ENCODE assay signal across 8 cellular contexts in genomic region chr7:108525985-108526767, GRCh38.
DNase-seq lines count a peak whose midpoint lies in the region; ATAC-seq and TF ChIP-seq lines count a peak whose summit lies in the region.

PNPLA8 (minus strand) TSS chr7:108526135; CDS start chr7:108515491, 10,644 bp downstream.

- TF ChIP-seq CTCF in AG09319 (IDR thresholded peaks at IDR 0.05; ENCODE audit: low read depth, low read length), result no peak

- ATAC-seq in GM19035 (IDR thresholded peaks at IDR 0.05; ENCODE audit: unreplicated experiment) (peak; percentile 94), HG03354 (IDR thresholded peaks at IDR 0.05; ENCODE audit: poor library complexity, severe bottlenecking, unreplicated experiment) (peak; percentile 94)
- peak; percentile 94 for ATAC-seq in activated CD4-positive, CD25-positive, alpha-beta regulatory T cell treated with anti-CD3 and anti-CD28 coated beads, Interleukin-2, amount 50 U/mL, for 24 hours

- DNase-seq in AG09319 (ENCODE audit: extremely low read depth, low read depth) (peak; percentile 98), NCI-H446 treated with DMSO at 0.1 percent for 48 hours (lab: John Stamatoyannopoulos, UW) (peak; percentile 97), cerebellar cortex (ENCODE audit: low spot score) (peak; percentile 100), iris pigment epithelial cell (ENCODE audit: low read depth) (peak; percentile 100)
- peak; percentile 99 to 100 for DNase-seq in stimulated activated CD4-positive, alpha-beta T cell treated with anti-CD3 and anti-CD28 coated beads, Interleukin-12 subunit alpha, Interleukin-12 subunit beta, amount 100 ng/mL, for 24 hours (ENCODE audit: low read depth in 2 of 2)

Comparison
In these comparisons a context has a peak if more than half of its experiments do, and no peak if none do; other contexts are left out.
1. Peak in every context shown above with its lines: DNase-seq and ATAC-seq.